Comparison of ENCODE assay signal across 8 cellular contexts in the genomic region with DNA sequence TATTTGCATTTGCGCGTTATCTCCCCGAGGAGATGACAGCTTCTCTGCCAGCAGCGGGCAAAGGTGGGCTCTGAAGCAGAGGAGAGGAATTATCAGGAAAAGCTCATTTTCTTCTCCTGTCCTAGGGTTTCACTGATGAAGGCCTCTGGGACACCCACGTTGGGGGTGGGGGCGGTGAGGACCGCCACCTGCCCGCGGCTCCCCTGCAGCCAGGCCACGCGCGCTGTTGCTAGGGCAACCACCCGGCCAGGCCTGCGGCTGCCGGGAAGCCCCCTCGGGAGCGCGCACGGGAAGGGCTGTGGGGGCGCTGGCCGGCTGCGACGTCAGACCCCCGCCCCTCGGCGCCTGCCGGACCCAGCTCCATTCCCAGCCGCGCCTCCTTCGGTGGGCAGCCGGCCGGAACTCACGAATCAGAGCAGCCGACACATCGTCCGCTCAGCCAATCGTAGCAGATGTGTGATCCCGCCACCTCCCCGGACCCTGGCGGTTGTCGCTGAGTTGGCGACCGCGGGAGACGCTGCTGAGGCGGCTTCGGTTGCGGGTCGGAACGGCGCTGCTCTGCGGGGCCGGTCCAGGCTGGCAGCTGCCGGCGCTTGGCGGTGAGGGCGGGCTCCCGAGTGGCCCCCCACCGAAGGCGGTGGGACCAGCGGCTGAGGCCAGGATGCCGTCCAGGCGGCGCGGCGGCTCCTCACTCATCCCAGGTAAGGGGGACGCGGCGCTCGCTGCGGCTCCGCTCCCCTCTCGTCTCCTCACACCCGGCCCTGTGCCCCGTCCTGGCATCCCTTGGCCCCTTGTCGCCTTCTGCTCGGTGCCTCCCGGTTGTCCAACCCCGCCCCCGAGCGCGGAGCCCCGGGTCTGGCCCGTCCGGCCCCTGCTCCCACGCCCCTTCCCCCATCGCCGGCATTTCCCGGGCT. TPM values are rescaled to one million over a fixed set of nuclear protein-coding genes. Genes with fewer than 3 reads are reported as not detected.
DNase-seq lines count a peak whose midpoint lies in the region; ATAC-seq and TF ChIP-seq lines count a peak whose summit lies in the region.

A gene (plus strand): TSS at position 513 of the 914 bp plus-strand sequence. CDS start 35,092 bp downstream, outside the sequence.

- peak within 1 kb of the TSS; percentile 33 for H3K27ac Mint-ChIP-seq in activated naive CD4-positive, alpha-beta T cell treated with anti-CD3 and anti-CD28 coated beads, Interleukin-2, amount 10 ng/mL, durations not matched to agents 7 days and 5 days

- peak within 1 kb of the TSS; percentile 92 for H3K4me3 ChIP-seq in HAP-1
- peak within 1 kb of the TSS; percentile 93 for H3K4me3 ChIP-seq in MM.1S (ENCODE audit: low read length)
- peak within 1 kb of the TSS; percentile 93 for H3K4me3 ChIP-seq in SJSA1
- H3K4me3 ChIP-seq in gastroesophageal sphincter, result peak within 1 kb of the TSS; percentile 92 to 99
- peak within 1 kb of the TSS; percentile 64 to 76 for H3K4me3 ChIP-seq in neutrophil (ENCODE audit: low read depth in 1 of 2, low read length in 1 of 2)

- H3K4me1 ChIP-seq in HAP-1, result peaks cover 22% of the 10 kb centered on the region
- H3K4me1 ChIP-seq in MM.1S (ENCODE audit: low read length), result no peaks in the 10 kb centered on the region
- peaks cover 20% of the 10 kb centered on the region for H3K4me1 ChIP-seq in SJSA1 (replicated peaks)
- H3K4me1 ChIP-seq in gastroesophageal sphincter, result peaks cover 0 to 40% (median 0%) of the 10 kb centered on the region in 3 donors
- peaks cover 24 to 33% of the 10 kb centered on the region in 2 experiments for H3K4me1 ChIP-seq in neutrophil (ENCODE audit: control insufficient read depth in 1 of 2, insufficient read depth in 1 of 2, low read depth in 1 of 2, low read length in 1 of 2)

- H3K9me3 Mint-ChIP-seq in activated naive CD4-positive, alpha-beta T cell treated with anti-CD3 and anti-CD28 coated beads, Interleukin-2, amount 10 ng/mL, durations not matched to agents 7 days and 5 days, result no peaks in the 10 kb centered on the region

- TF ChIP-seq CTCF in MM.1S (IDR thresholded peaks at IDR 0.05; ENCODE audit: low read length) (peak; percentile 63), gastroesophageal sphincter (IDR thresholded peaks at IDR 0.05) (peak in 3 of 4 experiments; percentile 50 to 85 (median 80)), neutrophil (IDR thresholded peaks at IDR 0.05) (peak; percentile 80), subcutaneous adipose tissue (IDR thresholded peaks at IDR 0.05; ENCODE audit: low read depth) (no peak)

- TF ChIP-seq EP300 in gastroesophageal sphincter (IDR thresholded peaks at IDR 0.05), result no peak

- 3 to 20% methylated on average over 1 to 13 of the region's 89 CpGs for WGBS in gastroesophageal sphincter (ENCODE audit: low coverage in 1 of 2), 2 donors

- DNase-seq in GM03348 (ENCODE audit: low spot score) (peak; percentile 99), HAP-1 (ENCODE audit: low spot score in 2 of 2) (peak; percentile 94), MM.1S (peak; percentile 89), SJSA1 (ENCODE audit: low read depth in 1 of 2, low spot score in 2 of 2) (peak; percentile 91 to 95)
- DNase-seq in activated naive CD4-positive, alpha-beta T cell treated with anti-CD3 and anti-CD28 coated beads, Interleukin-2, amount 10 ng/mL, durations not matched to agents 7 days and 5 days, result peak; percentile 86

- H3K36me3 Mint-ChIP-seq in activated naive CD4-positive, alpha-beta T cell treated with anti-CD3 and anti-CD28 coated beads, Interleukin-2, amount 10 ng/mL, durations not matched to agents 7 days and 5 days, result no peaks in the 10 kb centered on the region

- H3K9me3 ChIP-seq in HAP-1, result no peaks in the 10 kb centered on the region
- no peaks in the 10 kb centered on the region for H3K9me3 ChIP-seq in MM.1S (replicated peaks; ENCODE audit: insufficient read depth, low read length)
- H3K9me3 ChIP-seq in SJSA1 (replicated peaks), result no peaks in the 10 kb centered on the region
- H3K9me3 ChIP-seq in gastroesophageal sphincter, result no peaks in the 10 kb centered on the region
- no peaks in the 10 kb centered on the region for H3K9me3 ChIP-seq in neutrophil

- peaks cover 23% of the 10 kb centered on the region for H3K79me2 ChIP-seq in MM.1S (ENCODE audit: low read length)

- H3K27me3 Mint-ChIP-seq in activated naive CD4-positive, alpha-beta T cell treated with anti-CD3 and anti-CD28 coated beads, Interleukin-2, amount 10 ng/mL, durations not matched to agents 7 days and 5 days, result peaks cover 50% of the 10 kb centered on the region

- CTCF ChIA-PET in activated naive CD4-positive, alpha-beta T cell treated with anti-CD3 and anti-CD28 coated beads, Interleukin-2, amount 10 ng/mL, durations not matched to agents 7 days and 5 days (lab: Charles Lee), result interaction anchor here (0.9 to 1.1 kb wide), 2 partner anchors 86 to 183 kb away, joined by 3 read pairs; no protein-coding TSS in a partner anchor

- no peaks in the 10 kb centered on the region for H4K20me1 ChIP-seq in MM.1S (ENCODE audit: insufficient read depth, low read length)

- H3K27ac ChIP-seq in MM.1S (ENCODE audit: low read length) (no peak within 1 kb of the TSS), SJSA1 (peak within 1 kb of the TSS; percentile 48), gastroesophageal sphincter (peak within 1 kb of the TSS; percentile 11 to 87 (median 78)), neutrophil (peak within 1 kb of the TSS; percentile 45)

- no peaks in the 10 kb centered on the region for H3K9me2 ChIP-seq in MM.1S (replicated peaks; ENCODE audit: insufficient read depth, low read length)

- no peaks in the 10 kb centered on the region; the same call in 1 of the 2 replicates for H3K36me3 ChIP-seq in HAP-1 (replicated peaks)
- H3K36me3 ChIP-seq in MM.1S (replicated peaks; ENCODE audit: insufficient read depth, low read length), result no peaks in the 10 kb centered on the region
- peaks cover 14% of the 10 kb centered on the region for H3K36me3 ChIP-seq in SJSA1
- no peaks in the 10 kb centered on the region for H3K36me3 ChIP-seq in gastroesophageal sphincter
- no peaks in the 10 kb centered on the region for H3K36me3 ChIP-seq in neutrophil

- peak within 1 kb of the TSS; percentile 75 for H3K4me2 ChIP-seq in MM.1S (ENCODE audit: low read depth, low read length)

- H3K4me1 Mint-ChIP-seq in activated naive CD4-positive, alpha-beta T cell treated with anti-CD3 and anti-CD28 coated beads, Interleukin-2, amount 10 ng/mL, durations not matched to agents 7 days and 5 days, result peaks cover 39% of the 10 kb centered on the region

- H3F3A ChIP-seq in MM.1S (ENCODE audit: insufficient read depth, low read length), result no peaks in the 10 kb centered on the region

- peak within 1 kb of the TSS; percentile 89 for H3K4me3 Mint-ChIP-seq in activated naive CD4-positive, alpha-beta T cell treated with anti-CD3 and anti-CD28 coated beads, Interleukin-2, amount 10 ng/mL, durations not matched to agents 7 days and 5 days

- in situ Hi-C loops in HAP-1 (cut with MboI; ENCODE audit: low sequenced_read_pairs), result no loop called here

- peak; percentile 86 to 87 for TF ChIP-seq POLR2A in gastroesophageal sphincter (IDR thresholded peaks at IDR 0.05)

- peak within 1 kb of the TSS; percentile 72 for H2AFZ ChIP-seq in MM.1S (ENCODE audit: low read length)

- H3K27me3 ChIP-seq in HAP-1 (ENCODE audit: low read depth) (no peaks in the 10 kb centered on the region), MM.1S (replicated peaks; ENCODE audit: insufficient read depth, low read length) (no peaks in the 10 kb centered on the region), SJSA1 (replicated peaks) (no peaks in the 10 kb centered on the region), gastroesophageal sphincter (no peaks in the 10 kb centered on the region), neutrophil (peaks cover 97% of the 10 kb centered on the region)

- peak within 1 kb of the TSS; percentile 77 for H3K9ac ChIP-seq in MM.1S (ENCODE audit: low read length)

- peak; percentile 94 for ATAC-seq in gastroesophageal sphincter

RNA-seq across cellular contexts. Expression of the gene that starts here (rescaled TPM):
- 50.0 and 51.0 TPM in 2 replicates for total RNA-seq in SJSA1 (2014; rRNA removed; shearing (Covaris generic))
- total RNA-seq in gastroesophageal sphincter (10 to 100 TPM; 11.0 to 25.3 (median 19.8) TPM), subcutaneous adipose tissue (10 to 100 TPM; 20.7 to 41.3 (median 22.6) TPM)
